In the genomic region with DNA sequence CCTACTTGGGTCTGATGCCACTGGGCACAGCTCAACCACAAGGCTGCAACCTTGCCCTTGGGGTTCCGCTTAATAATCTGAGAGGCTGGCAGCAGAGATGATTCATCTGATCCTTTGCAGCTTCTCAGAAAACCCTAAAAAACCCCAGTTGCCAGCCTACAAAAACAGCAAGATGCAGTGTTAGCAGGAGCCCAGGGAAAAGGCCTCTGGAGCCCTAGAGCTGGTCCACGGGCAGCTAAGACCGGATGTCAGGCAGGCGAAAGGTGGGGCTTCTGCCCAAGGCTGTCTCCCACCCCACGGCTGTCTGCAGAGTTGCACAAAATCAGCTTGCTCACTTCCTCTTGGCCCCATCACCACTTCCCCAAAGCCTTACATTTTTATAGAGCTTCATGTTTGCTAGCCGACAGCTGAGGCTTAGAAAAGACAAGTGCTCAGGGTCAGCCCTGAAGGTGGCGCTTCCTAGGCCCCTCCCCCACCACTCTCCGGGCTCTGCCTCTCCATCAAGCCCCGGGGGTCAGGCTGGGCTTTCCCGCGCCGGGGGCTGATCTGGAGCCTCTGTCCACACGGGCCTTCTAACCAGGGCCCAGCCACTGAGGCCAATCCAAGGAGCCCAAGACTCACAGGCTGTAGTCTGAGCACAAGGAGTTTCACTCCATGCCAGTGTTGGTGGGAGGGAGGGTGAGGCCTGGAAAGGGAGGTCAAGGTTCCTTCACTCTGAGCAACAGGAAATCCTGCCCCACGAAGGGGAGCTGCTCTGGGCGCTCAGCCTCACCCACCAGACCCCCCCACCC, we compare ENCODE assay signal across 8 cellular contexts. TPM values are rescaled to one million over a fixed set of nuclear protein-coding genes. Genes with fewer than 3 reads are reported as not detected.
A peak's percentile ranks its signal among the peaks of the same experiment; 100 is the strongest.
DNase-seq lines count a peak whose midpoint lies in the region; ATAC-seq, FAIRE-seq and TF ChIP-seq lines count a peak whose summit lies in the region.

No MANE protein-coding gene starts in this region.

- no peak for TF ChIP-seq CTCF in parathyroid adenoma (IDR thresholded peaks at IDR 0.05)

- H3K27me3 ChIP-seq in parathyroid adenoma (ENCODE audit: control insufficient read depth, insufficient read depth, low read length): no peaks in the 10 kb centered on the region

- no peaks in the 10 kb centered on the region for H3K79me2 ChIP-seq in parathyroid adenoma

- H3K9me3 ChIP-seq in parathyroid adenoma (ENCODE audit: control insufficient read depth, low read length): no peaks in the 10 kb centered on the region

- no peaks in the 10 kb centered on the region for H3K36me3 ChIP-seq in parathyroid adenoma (ENCODE audit: control insufficient read depth, insufficient read depth, low read length)
- no peaks in the 10 kb centered on the region for H3K36me3 ChIP-seq in urinary bladder (ENCODE audit: insufficient read depth)

- no peak for FAIRE-seq in RCC 7860 (lab: Jason Lieb, UNC)

- H3K4me2 ChIP-seq in parathyroid adenoma (ENCODE audit: low read length): peak overlapping the region; percentile 32

- ATAC-seq in GM19043 (IDR thresholded peaks at IDR 0.05; ENCODE audit: low read depth, unreplicated experiment) (peak; percentile 45), HG03196 (IDR thresholded peaks at IDR 0.05; ENCODE audit: unreplicated experiment) (peak; percentile 54), Right ventricle myocardium inferior (peak; percentile 73)

- DNase-seq in AG08396 (ENCODE audit: low spot score) (peak; percentile 30), RCC 7860 (ENCODE audit: low spot score) (peak; percentile 53), Right ventricle myocardium inferior (ENCODE audit: missing footprints) (peak; percentile 91)
- DNase-seq in activated effector memory CD4-positive, alpha-beta T cell treated with anti-CD3 and anti-CD28 coated beads, Interleukin-2, amount 50 U/mL, for 16 hours: peak; percentile 84

- intact Hi-C loops in Right ventricle myocardium inferior (cut with DNase I): loop anchor here (1.0 to 5.0 kb wide), 3 partner anchors 85 to 250 kb away; partner anchors contain the start of gene DDX20

- H3K4me1 ChIP-seq in parathyroid adenoma (peaks cover 35% of the 10 kb centered on the region), urinary bladder (ENCODE audit: insufficient read depth) (no peaks in the 10 kb centered on the region)

- H3K27ac ChIP-seq in parathyroid adenoma (peak overlapping the region; percentile 93), urinary bladder (ENCODE audit: low read depth) (peak overlapping the region; percentile 96)

- WGBS in urinary bladder: 5% methylated on average over 15 of the region's 15 CpGs

- H2AFZ ChIP-seq in parathyroid adenoma: peak overlapping the region; percentile 94

- peak overlapping the region; percentile 23 for H3K4me3 ChIP-seq in parathyroid adenoma (ENCODE audit: low read depth, low read length)
- peak overlapping the region; percentile 17 for H3K4me3 ChIP-seq in urinary bladder (ENCODE audit: low read depth, low read length)

- no peak overlapping the region for H3K9ac ChIP-seq in parathyroid adenoma

RNA-seq across cellular contexts. Expression of gene ADORA3, which starts 4.2 kb away (rescaled TPM):
- 3.8 TPM for total RNA-seq in Right ventricle myocardium inferior
- 1.6 TPM for total RNA-seq in urinary bladder
- 8.5 TPM for polyA plus RNA-seq in urinary bladder

RNA-seq across cellular contexts. Expression of gene TMIGD3, which starts 4.2 kb away (rescaled TPM):
- 1.7 TPM for total RNA-seq in Right ventricle myocardium inferior
- 0.74 TPM for total RNA-seq in urinary bladder
- 5.0 TPM for polyA plus RNA-seq in urinary bladder

RNA-seq across cellular contexts. Expression of gene C1orf162, which starts 33.8 kb away (rescaled TPM):
- total RNA-seq in Right ventricle myocardium inferior: 9.5 TPM
- 3.1 TPM for total RNA-seq in urinary bladder
- 28.7 TPM for polyA plus RNA-seq in urinary bladder

RNA-seq across cellular contexts. Expression of gene ATP5PB, which starts 58.3 kb away (rescaled TPM):
- total RNA-seq in Right ventricle myocardium inferior: 691 TPM
- 342 TPM for total RNA-seq in urinary bladder
- 303 TPM for polyA plus RNA-seq in urinary bladder

RNA-seq across cellular contexts. Expression of gene WDR77, which starts 58.5 kb away (rescaled TPM):
- total RNA-seq in Right ventricle myocardium inferior: 27.5 TPM
- 21.8 TPM for total RNA-seq in urinary bladder
- polyA plus RNA-seq in urinary bladder: 27.3 TPM

Comparison
In these comparisons a context has a peak if more than half of its experiments do, and no peak if none do; other contexts are left out.
1. Peak in every context shown above with its lines: DNase-seq, ATAC-seq, H3K4me3 ChIP-seq and H3K27ac ChIP-seq.
2. DNase-seq: peak in every context shown above with its lines; median percentile 91 in Right ventricle myocardium inferior; 84 in activated effector memory CD4-positive, alpha-beta T cell treated with anti-CD3 and anti-CD28 coated beads, Interleukin-2, amount 50 U/mL, for 16 hours; 53 in RCC 7860; 30 in AG08396.